ENCODE assay signal across 1 cellular context in the genomic region with DNA sequence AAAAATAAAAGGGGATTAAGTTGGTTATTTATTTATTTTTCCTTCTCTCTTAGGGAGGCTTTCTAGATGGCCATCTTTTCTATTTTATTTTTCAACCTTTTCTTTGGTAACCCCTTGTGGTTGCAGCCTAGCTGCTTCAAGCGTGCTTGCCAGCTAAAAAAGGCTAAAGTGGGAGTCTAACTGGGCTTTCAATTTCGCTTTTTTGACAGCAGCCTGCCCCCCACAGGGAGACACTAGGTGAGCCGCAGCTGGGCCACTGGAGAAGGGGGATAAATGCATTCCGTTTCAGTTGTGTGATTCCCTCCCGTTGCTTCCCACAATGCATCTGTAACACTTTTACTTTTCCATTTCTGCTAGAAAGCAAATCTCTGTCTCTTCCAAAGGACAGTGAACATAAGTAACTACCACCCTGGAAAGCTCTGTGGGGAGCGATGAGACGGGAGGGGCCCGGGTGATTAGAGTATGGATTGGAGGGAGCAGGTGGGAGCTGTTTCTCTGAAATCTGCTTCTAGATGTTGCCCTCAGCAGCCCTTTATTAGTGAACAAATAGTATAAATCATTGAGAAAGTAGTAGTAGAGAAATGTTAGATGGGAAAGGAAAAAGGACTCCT.
TF ChIP-seq lines count a peak whose summit lies in the region.

No MANE protein-coding gene starts in this region.

TF ChIP-seq in GM12878, 131 proteins besides CTCF, POLR2A, EP300 and RAD21 (continued from another document):
- TF ChIP-seq BHLHE40 (IDR thresholded peaks at IDR 0.05; ENCODE audit: borderline replicate concordance in 1 of 2, low read depth in 2 of 2, low read length in 1 of 2): peak; percentile 68 to 72; a peak in 3 of 4 replicates
- 0 out of 2 replicates have a peak, but pooled peaks have one; percentile 14 for TF ChIP-seq NBN (IDR thresholded peaks at IDR 0.05)
- TF ChIP-seq IKZF1 (conservative IDR thresholded peaks at IDR 0.05): peak; percentile 73
